ENCODE assay signal across 36 cellular contexts in genomic region chr19:38496116-38496515, GRCh38.
"Had no signal": no experiment of that assay in that cellular context is flagged by ENCODE, and none has a peak within 500 bp of the region (broad histone marks: within the 10 kb centered on the region; RNA-seq: fewer than 3 reads in every experiment).

No MANE protein-coding gene starts in this region.

- H3K27ac Mint-ChIP-seq: activated naive CD4-positive, alpha-beta T cell treated with anti-CD3 and anti-CD28 coated beads for 36 hours; activated naive CD4-positive, alpha-beta T cell treated with anti-CD3 and anti-CD28 coated beads, Interleukin-2, amount 10 ng/mL, durations not matched to agents 7 days and 5 days; activated naive CD4-positive, alpha-beta T cell treated with anti-CD3 and anti-CD28 coated beads, Interleukin-2, amount 50 U/mL, for 24 hours; activated naive CD4-positive, alpha-beta T cell treated with anti-CD3 and anti-CD28 coated beads, Interleukin-2, amount 50 U/mL, for 72 hours; activated naive CD8-positive, alpha-beta T cell; activated naive CD8-positive, alpha-beta T cell treated with anti-CD3 and anti-CD28 coated beads, Interleukin-2, amount 10 ng/mL, durations not matched to agents 7 days and 5 days; activated T-cell treated with anti-CD3 and anti-CD28 coated beads, Interleukin-2, amount 50 U/mL, for 24 hours; activated T-cell treated with anti-CD3 and anti-CD28 coated beads, Interleukin-2, amount 50 U/mL, for 72 hours; activated T-helper 1 cell treated with anti-CD3 and anti-CD28 coated beads, Interleukin-12 subunit alpha, Interleukin-12 subunit beta, Interleukin-2, Interleukin-4 antibody, amounts not matched to agents 30 ng/mL and 10 ng/mL and 1 ng/mL, durations not matched to agents 14 hours and 24 hours and 36 hours; activated T-helper 17 cell treated with anti-CD3 and anti-CD28 coated beads, Interleukin-2, amount 50 U/mL, for 72 hours; activated T-helper 2 cell treated with anti-CD3 and anti-CD28 coated beads, Interferon-gamma antibody, Interleukin-2, Interleukin-4, amounts not matched to agents 10 μg/mL and 5 μg/mL and 100 μg/mL, durations not matched to agents 14 hours and 24 hours and 36 hours; brain had no signal

- H3K9me3 ChIP-seq: adrenal gland, body of pancreas had no signal

- ATAC-seq: activated naive CD4-positive, alpha-beta T cell treated with anti-CD3 and anti-CD28 coated beads, Interleukin-2, amount 50 U/mL, for 72 hours; activated T-cell treated with anti-CD3 and anti-CD28 coated beads, Interleukin-2, amount 50 U/mL, for 4 hours; activated T-cell treated with anti-CD3 and anti-CD28 coated beads, Interleukin-2, amount 50 U/mL, for 72 hours; activated T-helper 17 cell treated with anti-CD3 and anti-CD28 coated beads, Interleukin-2, amount 50 U/mL, for 72 hours; body of pancreas had no signal

- H3K4me3 ChIP-seq: adrenal gland, ascending aorta, body of pancreas, cardiac muscle cell had no signal

- H3K4me3 Mint-ChIP-seq: activated naive CD4-positive, alpha-beta T cell treated with anti-CD3 and anti-CD28 coated beads for 36 hours; activated naive CD4-positive, alpha-beta T cell treated with anti-CD3 and anti-CD28 coated beads, Interleukin-2, amount 10 ng/mL, durations not matched to agents 7 days and 5 days; activated naive CD4-positive, alpha-beta T cell treated with anti-CD3 and anti-CD28 coated beads, Interleukin-2, amount 50 U/mL, for 24 hours; activated naive CD8-positive, alpha-beta T cell; activated naive CD8-positive, alpha-beta T cell treated with anti-CD3 and anti-CD28 coated beads, Interleukin-2, amount 10 ng/mL, durations not matched to agents 7 days and 5 days; activated T-cell treated with anti-CD3 and anti-CD28 coated beads, Interleukin-2, amount 50 U/mL, for 24 hours; activated T-cell treated with anti-CD3 and anti-CD28 coated beads, Interleukin-2, amount 50 U/mL, for 4 hours; activated T-cell treated with anti-CD3 and anti-CD28 coated beads, Interleukin-2, amount 50 U/mL, for 72 hours; activated T-helper 1 cell treated with anti-CD3 and anti-CD28 coated beads, Interleukin-12 subunit alpha, Interleukin-12 subunit beta, Interleukin-2, Interleukin-4 antibody, amounts not matched to agents 30 ng/mL and 10 ng/mL and 1 ng/mL, durations not matched to agents 14 hours and 24 hours and 36 hours; activated T-helper 17 cell treated with anti-CD3 and anti-CD28 coated beads, Interleukin-2, amount 50 U/mL, for 72 hours; brain; central memory CD8-positive, alpha-beta T cell had no signal

- H3K4me1 ChIP-seq: adrenal gland, ascending aorta, body of pancreas, breast epithelium had no signal

- H3K36me3 ChIP-seq: adrenal gland, ascending aorta, brain microvascular endothelial cell, breast epithelium, cardiac muscle cell had no signal

- DNase-seq: activated effector memory CD4-positive, alpha-beta T cell treated with anti-CD3 and anti-CD28 coated beads, Interleukin-2, amount 50 U/mL, for 16 hours; activated effector memory CD4-positive, alpha-beta T cell treated with Interleukin-2 at 50 U/mL for 16 hours; activated gamma-delta T cell; activated gamma-delta T cell treated with Interleukin-2 at 50 U/mL for 16 hours; activated naive CD4-positive, alpha-beta T cell; activated naive CD4-positive, alpha-beta T cell treated with anti-CD3 and anti-CD28 coated beads for 36 hours; activated naive CD4-positive, alpha-beta T cell treated with anti-CD3 and anti-CD28 coated beads, Interleukin-2, amount 10 ng/mL, durations not matched to agents 7 days and 5 days; activated naive CD4-positive, alpha-beta T cell treated with anti-CD3 and anti-CD28 coated beads, Interleukin-2, amount 50 U/mL, for 16 hours; activated naive CD4-positive, alpha-beta T cell treated with Interleukin-2 at 50 U/mL for 16 hours; activated naive CD8-positive, alpha-beta T cell treated with anti-CD3 and anti-CD28 coated beads, Interleukin-2, amount 10 ng/mL, durations not matched to agents 7 days and 5 days; activated T-cell treated with anti-CD3 and anti-CD28 coated beads for 4 hours; activated T-cell treated with anti-CD3 and anti-CD28 coated beads, Interleukin-2, amount 50 U/mL, for 1 hour; activated T-cell treated with anti-CD3 and anti-CD28 coated beads, Interleukin-2, amount 50 U/mL, for 24 hours; activated T-cell treated with anti-CD3 and anti-CD28 coated beads, Interleukin-2, amount 50 U/mL, for 4 hours; activated T-cell treated with anti-CD3 and anti-CD28 coated beads, Interleukin-2, amount 50 U/mL, for 48 hours; activated T-cell treated with anti-CD3 and anti-CD28 coated beads, Interleukin-2, amount 50 U/mL, for 72 hours; adrenal gland; amniotic stem cell; amygdala; anterior cingulate cortex; aorta; body of pancreas; brain microvascular endothelial cell; central memory CD4-positive, alpha-beta T cell; cerebellar nuclear complex had no signal

- H3K27ac ChIP-seq: ascending aorta, body of pancreas, brain microvascular endothelial cell, breast epithelium, cardiac muscle cell had no signal

- H3K27me3 Mint-ChIP-seq: activated naive CD8-positive, alpha-beta T cell had no signal

- H3K36me3 Mint-ChIP-seq: activated naive CD4-positive, alpha-beta T cell treated with anti-CD3 and anti-CD28 coated beads, Interleukin-2, amount 10 ng/mL, durations not matched to agents 7 days and 5 days; activated naive CD4-positive, alpha-beta T cell treated with anti-CD3 and anti-CD28 coated beads, Interleukin-2, amount 50 U/mL, for 24 hours; activated naive CD4-positive, alpha-beta T cell treated with anti-CD3 and anti-CD28 coated beads, Interleukin-2, amount 50 U/mL, for 72 hours; activated naive CD8-positive, alpha-beta T cell treated with anti-CD3 and anti-CD28 coated beads, Interleukin-2, amount 10 ng/mL, durations not matched to agents 7 days and 5 days had no signal

- H3K4me1 Mint-ChIP-seq: activated naive CD4-positive, alpha-beta T cell treated with anti-CD3 and anti-CD28 coated beads, Interleukin-2, amount 10 ng/mL, durations not matched to agents 7 days and 5 days; activated naive CD4-positive, alpha-beta T cell treated with anti-CD3 and anti-CD28 coated beads, Interleukin-2, amount 50 U/mL, for 24 hours; brain had no signal

- H3K27me3 ChIP-seq: adrenal gland, ascending aorta, body of pancreas, brain microvascular endothelial cell, breast epithelium, cardiac muscle cell had no signal

- H3K9me3 Mint-ChIP-seq: activated naive CD4-positive, alpha-beta T cell treated with anti-CD3 and anti-CD28 coated beads for 36 hours; activated naive CD4-positive, alpha-beta T cell treated with anti-CD3 and anti-CD28 coated beads, Interleukin-2, amount 10 ng/mL, durations not matched to agents 7 days and 5 days; activated naive CD4-positive, alpha-beta T cell treated with anti-CD3 and anti-CD28 coated beads, Interleukin-2, amount 50 U/mL, for 24 hours; activated naive CD4-positive, alpha-beta T cell treated with anti-CD3 and anti-CD28 coated beads, Interleukin-2, amount 50 U/mL, for 72 hours; activated naive CD8-positive, alpha-beta T cell treated with anti-CD3 and anti-CD28 coated beads, Interleukin-2, amount 10 ng/mL, durations not matched to agents 7 days and 5 days; activated T-cell treated with anti-CD3 and anti-CD28 coated beads, Interleukin-2, amount 50 U/mL, for 24 hours; activated T-cell treated with anti-CD3 and anti-CD28 coated beads, Interleukin-2, amount 50 U/mL, for 4 hours; activated T-cell treated with anti-CD3 and anti-CD28 coated beads, Interleukin-2, amount 50 U/mL, for 72 hours; activated T-helper 1 cell treated with anti-CD3 and anti-CD28 coated beads, Interleukin-12 subunit alpha, Interleukin-12 subunit beta, Interleukin-2, Interleukin-4 antibody, amounts not matched to agents 30 ng/mL and 10 ng/mL and 1 ng/mL, durations not matched to agents 14 hours and 24 hours and 36 hours; activated T-helper 17 cell treated with anti-CD3 and anti-CD28 coated beads, Interleukin-2, amount 50 U/mL, for 72 hours; activated T-helper 2 cell treated with anti-CD3 and anti-CD28 coated beads, Interferon-gamma antibody, Interleukin-2, Interleukin-4, amounts not matched to agents 10 μg/mL and 5 μg/mL and 100 μg/mL, durations not matched to agents 14 hours and 24 hours and 36 hours; central memory CD8-positive, alpha-beta T cell had no signal
